In the genomic region with DNA sequence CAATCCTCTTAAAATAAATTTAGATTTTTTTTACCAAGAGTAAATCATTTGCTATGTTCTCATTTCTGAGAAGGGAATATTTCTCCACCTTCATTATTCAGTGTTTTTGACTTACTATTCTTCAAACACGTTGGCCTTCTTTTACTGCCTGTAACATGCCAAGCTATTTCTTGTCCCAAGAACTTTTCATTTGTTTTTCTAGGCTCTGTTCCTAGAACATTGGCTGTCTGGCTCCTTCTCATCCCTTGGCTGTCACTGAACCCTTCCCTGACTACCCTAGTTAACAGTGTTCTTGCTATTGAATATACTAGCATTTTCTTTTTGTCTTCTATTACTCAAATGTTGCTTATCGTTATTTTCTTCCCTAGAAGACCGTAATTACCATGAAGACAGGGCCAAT, we compare ENCODE assay signal across 22 cellular contexts.
A peak's percentile ranks its signal among the peaks of the same experiment; 100 is the strongest.
DNase-seq lines count a peak whose midpoint lies in the region; ATAC-seq, FAIRE-seq and TF ChIP-seq lines count a peak whose summit lies in the region.
"Had no signal": no experiment of that assay in that cellular context is flagged by ENCODE, and none has a peak within 500 bp of the region (broad histone marks: within the 10 kb centered on the region; RNA-seq: fewer than 3 reads in every experiment).

No MANE protein-coding gene starts in this region.

- no peaks in the 10 kb centered on the region for H3K27me3 ChIP-seq in astrocyte (ENCODE audit: insufficient read depth, low read length)
- H3K27me3 ChIP-seq in tibial artery, result no peaks in the 10 kb centered on the region
- H3K27me3 ChIP-seq: upper lobe of right lung had no signal

- TF ChIP-seq CTCF in astrocyte (IDR thresholded peaks at IDR 0.05; ENCODE audit: insufficient read depth, low read depth, low read length), result no peak
- TF ChIP-seq CTCF in tibial artery (IDR thresholded peaks at IDR 0.05), result no peak

- no peaks in the 10 kb centered on the region for H3K9me3 Mint-ChIP-seq in astrocyte (ENCODE audit: unreplicated experiment)
- H3K9me3 Mint-ChIP-seq: activated CD8-positive, alpha-beta T cell treated with anti-CD3 and anti-CD28 coated beads for 36 hours; activated naive CD4-positive, alpha-beta T cell treated with anti-CD3 and anti-CD28 coated beads, Interleukin-2, amount 50 U/mL, for 72 hours; central memory CD8-positive, alpha-beta T cell; HFFc6 had no signal

- H3K79me2 ChIP-seq in astrocyte (ENCODE audit: insufficient read depth, low read length), result no peaks in the 10 kb centered on the region

- ATAC-seq in left lobe of liver (peak; percentile 97), HG03175 (IDR thresholded peaks at IDR 0.05; ENCODE audit: unreplicated experiment) (no peak), HG02938 (IDR thresholded peaks at IDR 0.05; ENCODE audit: unreplicated experiment) (no peak), esophagus mucosa (no peak)
- ATAC-seq: activated CD8-positive, alpha-beta T cell treated with anti-CD3 and anti-CD28 coated beads for 36 hours; activated naive CD4-positive, alpha-beta T cell treated with anti-CD3 and anti-CD28 coated beads, Interleukin-2, amount 50 U/mL, for 72 hours; mucosa of descending colon; upper lobe of right lung had no signal

- H3K4me1 Mint-ChIP-seq in astrocyte (ENCODE audit: low read depth, unreplicated experiment), result no peaks in the 10 kb centered on the region
- H3K4me1 Mint-ChIP-seq: central memory CD8-positive, alpha-beta T cell had no signal

- H3K27me3 Mint-ChIP-seq in astrocyte (ENCODE audit: low read depth, unreplicated experiment), result peaks cover 6% of the 10 kb centered on the region

- no peak overlapping the region for H3K27ac Mint-ChIP-seq in astrocyte (ENCODE audit: unreplicated experiment)
- H3K27ac Mint-ChIP-seq: activated CD8-positive, alpha-beta T cell treated with anti-CD3 and anti-CD28 coated beads for 36 hours; activated naive CD4-positive, alpha-beta T cell treated with anti-CD3 and anti-CD28 coated beads, Interleukin-2, amount 50 U/mL, for 72 hours; HFFc6 had no signal

- no peak overlapping the region for H3K4me3 Mint-ChIP-seq in astrocyte (ENCODE audit: unreplicated experiment)
- H3K4me3 Mint-ChIP-seq: activated CD8-positive, alpha-beta T cell treated with anti-CD3 and anti-CD28 coated beads for 36 hours; CD14-positive monocyte; central memory CD8-positive, alpha-beta T cell; HFFc6 had no signal

- H3K36me3 ChIP-seq in astrocyte (ENCODE audit: insufficient read depth, low read length), result no peaks in the 10 kb centered on the region
- H3K36me3 ChIP-seq in tibial artery, result no peaks in the 10 kb centered on the region
- H3K36me3 ChIP-seq: upper lobe of right lung had no signal

- no peak overlapping the region for H3K27ac ChIP-seq in astrocyte (ENCODE audit: low read depth, low read length)
- peak overlapping the region; percentile 79 to 82 for H3K27ac ChIP-seq in tibial artery
- H3K27ac ChIP-seq: upper lobe of right lung, VCaP had no signal

- no peak overlapping the region for H2AFZ ChIP-seq in astrocyte (ENCODE audit: low read depth, low read length)

- no peak overlapping the region for H3K4me2 ChIP-seq in astrocyte (ENCODE audit: low read length)

- peak; percentile 12 for DNase-seq in astrocyte (ENCODE audit: low read depth)
- peak; percentile 85 for DNase-seq in fibroblast of gingiva (ENCODE audit: low read depth)
- DNase-seq in left lobe of liver (ENCODE audit: low spot score), result no peak
- peak in 1 of 2 donors; percentile 49 for DNase-seq in tibial artery
- no peak for DNase-seq in OCI-M2 (lab: John Stamatoyannopoulos, UW; ENCODE audit: unreplicated experiment)
- DNase-seq: activated CD8-positive, alpha-beta T cell treated with anti-CD3 and anti-CD28 coated beads for 36 hours; activated T-cell treated with anti-CD3 and anti-CD28 coated beads, Interleukin-2, amount 50 U/mL, for 48 hours; head of caudate nucleus; HFFc6; IMR-90; mucosa of descending colon; NCI-H2081; stimulated activated CD4-positive, alpha-beta T cell treated with anti-CD3 and anti-CD28 coated beads, Interleukin-12 subunit alpha, Interleukin-12 subunit beta, amount 100 ng/mL, for 4 hours; stimulated activated naive CD4-positive, alpha-beta T cell; upper lobe of right lung had no signal

- FAIRE-seq in astrocyte (lab: Jason Lieb, UNC), result no peak

- intact Hi-C loops in tibial artery (cut with DNase I; ENCODE audit: low total_unique reads), result no loop called here

- H3K9me3 ChIP-seq in astrocyte (ENCODE audit: insufficient read depth, low read depth, low read length), result no peaks in the 10 kb centered on the region
- H3K9me3 ChIP-seq in tibial artery, result no peaks in the 10 kb centered on the region
- H3K9me3 ChIP-seq: mucosa of descending colon, upper lobe of right lung had no signal

- H3K9ac ChIP-seq in astrocyte (ENCODE audit: low read length), result no peak overlapping the region

- no peaks in the 10 kb centered on the region for H4K20me1 ChIP-seq in astrocyte (ENCODE audit: insufficient read depth, low read length)

- H3K36me3 Mint-ChIP-seq in astrocyte (ENCODE audit: low read depth, unreplicated experiment), result no peaks in the 10 kb centered on the region
- H3K36me3 Mint-ChIP-seq: activated naive CD4-positive, alpha-beta T cell treated with anti-CD3 and anti-CD28 coated beads, Interleukin-2, amount 50 U/mL, for 72 hours; CD14-positive monocyte had no signal

- no peaks in the 10 kb centered on the region for H3K4me1 ChIP-seq in astrocyte (ENCODE audit: insufficient read depth, low read length)
- H3K4me1 ChIP-seq in tibial artery, result peaks cover 0 to 28% (median 4%) of the 10 kb centered on the region in 4 donors
- H3K4me1 ChIP-seq: upper lobe of right lung had no signal

- H3K4me3 ChIP-seq in astrocyte (ENCODE audit: insufficient read depth, low read depth, low read length) (no peak overlapping the region), tibial artery (no peak overlapping the region)
- H3K4me3 ChIP-seq: mucosa of descending colon, upper lobe of right lung had no signal

Comparison
In these comparisons a context has a peak if more than half of its experiments do, and no peak if none do; other contexts are left out.
1. DNase-seq: peak in astrocyte (single experiment) and fibroblast of gingiva (single experiment); none in left lobe of liver (single experiment) and OCI-M2 (single experiment).